Comparison of ENCODE assay signal across 1 cellular context in the genomic region with DNA sequence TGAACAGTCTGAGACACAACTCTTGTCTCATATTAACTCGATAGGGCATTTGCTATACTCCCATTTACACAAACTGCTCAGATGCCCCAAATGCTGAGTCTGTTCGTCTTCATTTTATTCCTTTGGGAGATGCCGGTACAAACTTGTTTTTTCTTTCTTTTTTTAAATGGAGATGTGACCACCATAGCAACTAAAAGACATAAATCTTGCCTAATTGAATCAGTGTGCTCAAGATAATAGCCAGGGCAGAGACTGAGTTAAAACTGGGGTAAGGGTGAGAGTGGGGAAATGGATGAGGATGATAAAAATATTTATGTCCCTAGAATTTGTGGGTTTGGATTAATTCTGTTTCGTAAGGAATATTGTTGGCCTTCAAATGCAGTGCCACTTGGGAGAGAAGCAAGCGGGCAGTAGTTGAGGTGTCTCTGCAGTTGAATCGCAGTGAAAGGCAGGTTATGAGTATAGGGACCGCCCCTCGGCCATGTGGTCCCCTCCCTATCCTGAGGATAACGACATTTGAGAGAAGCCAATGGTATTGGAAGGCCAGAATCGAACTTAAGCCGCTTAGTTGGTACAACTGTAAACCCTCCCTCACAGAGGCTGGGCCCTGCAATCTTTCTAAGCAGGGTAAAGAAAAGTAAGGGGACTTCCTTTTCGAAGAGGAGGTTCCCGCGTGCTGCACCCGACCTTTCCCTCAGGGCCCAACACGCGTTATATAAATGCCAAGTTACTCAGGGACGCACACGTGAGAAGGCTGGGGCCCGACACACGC.
TF ChIP-seq lines count a peak whose summit lies in the region.

No MANE protein-coding gene starts in this region.

TF ChIP-seq in K562, 482 proteins besides CTCF, POLR2A, EP300 and RAD21 (continued from another document):
- TF ChIP-seq, protein P1, sequence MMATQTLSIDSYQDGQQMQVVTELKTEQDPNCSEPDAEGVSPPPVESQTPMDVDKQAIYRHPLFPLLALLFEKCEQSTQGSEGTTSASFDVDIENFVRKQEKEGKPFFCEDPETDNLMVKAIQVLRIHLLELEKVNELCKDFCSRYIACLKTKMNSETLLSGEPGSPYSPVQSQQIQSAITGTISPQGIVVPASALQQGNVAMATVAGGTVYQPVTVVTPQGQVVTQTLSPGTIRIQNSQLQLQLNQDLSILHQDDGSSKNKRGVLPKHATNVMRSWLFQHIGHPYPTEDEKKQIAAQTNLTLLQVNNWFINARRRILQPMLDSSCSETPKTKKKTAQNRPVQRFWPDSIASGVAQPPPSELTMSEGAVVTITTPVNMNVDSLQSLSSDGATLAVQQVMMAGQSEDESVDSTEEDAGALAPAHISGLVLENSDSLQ (IDR thresholded peaks at IDR 0.05) = peak; percentile 59
- TF ChIP-seq ZKSCAN8 (CRISPR knock-in tag; IDR thresholded peaks at IDR 0.05) (peak; percentile 70; the same call in 1 of the 2 replicates), SP1 (CRISPR knock-in tag; IDR thresholded peaks at IDR 0.05) (peak; percentile 85; the same call in 1 of the 2 replicates), IRF2 (CRISPR knock-in tag; IDR thresholded peaks at IDR 0.05) (peak; percentile 98), ZNF197 (CRISPR knock-in tag; IDR thresholded peaks at IDR 0.05; ENCODE audit: low read depth) (0 out of 2 replicates have a peak, but pooled peaks have one; percentile 23), KDM1A (IDR thresholded peaks at IDR 0.05) (peak; percentile 38 to 50; a peak in 3 of 4 replicates), CEBPG (CRISPR knock-in tag; IDR thresholded peaks at IDR 0.05) (peak; percentile 87), CEBPG (tag; conservative IDR thresholded peaks at IDR 0.05 in 1 of 2, IDR thresholded peaks at IDR 0.05 in 1 of 2) (no peak), NR2C2 (CRISPR knock-in tag; IDR thresholded peaks at IDR 0.05) (peak; percentile 93), NR2C2 (tag; IDR thresholded peaks at IDR 0.05) (no peak)
- TF ChIP-seq, protein P2, sequence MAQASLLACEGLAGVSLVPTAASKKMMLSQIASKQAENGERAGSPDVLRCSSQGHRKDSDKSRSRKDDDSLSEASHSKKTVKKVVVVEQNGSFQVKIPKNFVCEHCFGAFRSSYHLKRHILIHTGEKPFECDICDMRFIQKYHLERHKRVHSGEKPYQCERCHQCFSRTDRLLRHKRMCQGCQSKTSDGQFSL (CRISPR knock-in tag; IDR thresholded peaks at IDR 0.05) = peak; percentile 96
- TF ChIP-seq, protein P2 (tag; IDR thresholded peaks at IDR 0.05) = no peak
- TF ChIP-seq, protein P3, sequence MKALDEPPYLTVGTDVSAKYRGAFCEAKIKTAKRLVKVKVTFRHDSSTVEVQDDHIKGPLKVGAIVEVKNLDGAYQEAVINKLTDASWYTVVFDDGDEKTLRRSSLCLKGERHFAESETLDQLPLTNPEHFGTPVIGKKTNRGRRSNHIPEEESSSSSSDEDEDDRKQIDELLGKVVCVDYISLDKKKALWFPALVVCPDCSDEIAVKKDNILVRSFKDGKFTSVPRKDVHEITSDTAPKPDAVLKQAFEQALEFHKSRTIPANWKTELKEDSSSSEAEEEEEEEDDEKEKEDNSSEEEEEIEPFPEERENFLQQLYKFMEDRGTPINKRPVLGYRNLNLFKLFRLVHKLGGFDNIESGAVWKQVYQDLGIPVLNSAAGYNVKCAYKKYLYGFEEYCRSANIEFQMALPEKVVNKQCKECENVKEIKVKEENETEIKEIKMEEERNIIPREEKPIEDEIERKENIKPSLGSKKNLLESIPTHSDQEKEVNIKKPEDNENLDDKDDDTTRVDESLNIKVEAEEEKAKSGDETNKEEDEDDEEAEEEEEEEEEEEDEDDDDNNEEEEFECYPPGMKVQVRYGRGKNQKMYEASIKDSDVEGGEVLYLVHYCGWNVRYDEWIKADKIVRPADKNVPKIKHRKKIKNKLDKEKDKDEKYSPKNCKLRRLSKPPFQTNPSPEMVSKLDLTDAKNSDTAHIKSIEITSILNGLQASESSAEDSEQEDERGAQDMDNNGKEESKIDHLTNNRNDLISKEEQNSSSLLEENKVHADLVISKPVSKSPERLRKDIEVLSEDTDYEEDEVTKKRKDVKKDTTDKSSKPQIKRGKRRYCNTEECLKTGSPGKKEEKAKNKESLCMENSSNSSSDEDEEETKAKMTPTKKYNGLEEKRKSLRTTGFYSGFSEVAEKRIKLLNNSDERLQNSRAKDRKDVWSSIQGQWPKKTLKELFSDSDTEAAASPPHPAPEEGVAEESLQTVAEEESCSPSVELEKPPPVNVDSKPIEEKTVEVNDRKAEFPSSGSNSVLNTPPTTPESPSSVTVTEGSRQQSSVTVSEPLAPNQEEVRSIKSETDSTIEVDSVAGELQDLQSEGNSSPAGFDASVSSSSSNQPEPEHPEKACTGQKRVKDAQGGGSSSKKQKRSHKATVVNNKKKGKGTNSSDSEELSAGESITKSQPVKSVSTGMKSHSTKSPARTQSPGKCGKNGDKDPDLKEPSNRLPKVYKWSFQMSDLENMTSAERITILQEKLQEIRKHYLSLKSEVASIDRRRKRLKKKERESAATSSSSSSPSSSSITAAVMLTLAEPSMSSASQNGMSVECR (CRISPR knock-in tag; IDR thresholded peaks at IDR 0.05) = peak; percentile 98
- TF ChIP-seq, protein P4, sequence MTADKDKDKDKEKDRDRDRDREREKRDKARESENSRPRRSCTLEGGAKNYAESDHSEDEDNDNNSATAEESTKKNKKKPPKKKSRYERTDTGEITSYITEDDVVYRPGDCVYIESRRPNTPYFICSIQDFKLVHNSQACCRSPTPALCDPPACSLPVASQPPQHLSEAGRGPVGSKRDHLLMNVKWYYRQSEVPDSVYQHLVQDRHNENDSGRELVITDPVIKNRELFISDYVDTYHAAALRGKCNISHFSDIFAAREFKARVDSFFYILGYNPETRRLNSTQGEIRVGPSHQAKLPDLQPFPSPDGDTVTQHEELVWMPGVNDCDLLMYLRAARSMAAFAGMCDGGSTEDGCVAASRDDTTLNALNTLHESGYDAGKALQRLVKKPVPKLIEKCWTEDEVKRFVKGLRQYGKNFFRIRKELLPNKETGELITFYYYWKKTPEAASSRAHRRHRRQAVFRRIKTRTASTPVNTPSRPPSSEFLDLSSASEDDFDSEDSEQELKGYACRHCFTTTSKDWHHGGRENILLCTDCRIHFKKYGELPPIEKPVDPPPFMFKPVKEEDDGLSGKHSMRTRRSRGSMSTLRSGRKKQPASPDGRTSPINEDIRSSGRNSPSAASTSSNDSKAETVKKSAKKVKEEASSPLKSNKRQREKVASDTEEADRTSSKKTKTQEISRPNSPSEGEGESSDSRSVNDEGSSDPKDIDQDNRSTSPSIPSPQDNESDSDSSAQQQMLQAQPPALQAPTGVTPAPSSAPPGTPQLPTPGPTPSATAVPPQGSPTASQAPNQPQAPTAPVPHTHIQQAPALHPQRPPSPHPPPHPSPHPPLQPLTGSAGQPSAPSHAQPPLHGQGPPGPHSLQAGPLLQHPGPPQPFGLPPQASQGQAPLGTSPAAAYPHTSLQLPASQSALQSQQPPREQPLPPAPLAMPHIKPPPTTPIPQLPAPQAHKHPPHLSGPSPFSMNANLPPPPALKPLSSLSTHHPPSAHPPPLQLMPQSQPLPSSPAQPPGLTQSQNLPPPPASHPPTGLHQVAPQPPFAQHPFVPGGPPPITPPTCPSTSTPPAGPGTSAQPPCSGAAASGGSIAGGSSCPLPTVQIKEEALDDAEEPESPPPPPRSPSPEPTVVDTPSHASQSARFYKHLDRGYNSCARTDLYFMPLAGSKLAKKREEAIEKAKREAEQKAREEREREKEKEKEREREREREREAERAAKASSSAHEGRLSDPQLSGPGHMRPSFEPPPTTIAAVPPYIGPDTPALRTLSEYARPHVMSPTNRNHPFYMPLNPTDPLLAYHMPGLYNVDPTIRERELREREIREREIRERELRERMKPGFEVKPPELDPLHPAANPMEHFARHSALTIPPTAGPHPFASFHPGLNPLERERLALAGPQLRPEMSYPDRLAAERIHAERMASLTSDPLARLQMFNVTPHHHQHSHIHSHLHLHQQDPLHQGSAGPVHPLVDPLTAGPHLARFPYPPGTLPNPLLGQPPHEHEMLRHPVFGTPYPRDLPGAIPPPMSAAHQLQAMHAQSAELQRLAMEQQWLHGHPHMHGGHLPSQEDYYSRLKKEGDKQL (CRISPR knock-in tag; IDR thresholded peaks at IDR 0.05; ENCODE audit: borderline replicate concordance) = peak; percentile 100
